In genomic region chr5:140400730-140401361, GRCh38 we compare ENCODE assay signal across 1 cellular context.
TF ChIP-seq lines count a peak whose summit lies in the region.

No MANE protein-coding gene starts in this region.

TF ChIP-seq in HepG2, 621 proteins besides CTCF, POLR2A, EP300 and RAD21 (continued from another document):
- TF ChIP-seq, protein P1, sequence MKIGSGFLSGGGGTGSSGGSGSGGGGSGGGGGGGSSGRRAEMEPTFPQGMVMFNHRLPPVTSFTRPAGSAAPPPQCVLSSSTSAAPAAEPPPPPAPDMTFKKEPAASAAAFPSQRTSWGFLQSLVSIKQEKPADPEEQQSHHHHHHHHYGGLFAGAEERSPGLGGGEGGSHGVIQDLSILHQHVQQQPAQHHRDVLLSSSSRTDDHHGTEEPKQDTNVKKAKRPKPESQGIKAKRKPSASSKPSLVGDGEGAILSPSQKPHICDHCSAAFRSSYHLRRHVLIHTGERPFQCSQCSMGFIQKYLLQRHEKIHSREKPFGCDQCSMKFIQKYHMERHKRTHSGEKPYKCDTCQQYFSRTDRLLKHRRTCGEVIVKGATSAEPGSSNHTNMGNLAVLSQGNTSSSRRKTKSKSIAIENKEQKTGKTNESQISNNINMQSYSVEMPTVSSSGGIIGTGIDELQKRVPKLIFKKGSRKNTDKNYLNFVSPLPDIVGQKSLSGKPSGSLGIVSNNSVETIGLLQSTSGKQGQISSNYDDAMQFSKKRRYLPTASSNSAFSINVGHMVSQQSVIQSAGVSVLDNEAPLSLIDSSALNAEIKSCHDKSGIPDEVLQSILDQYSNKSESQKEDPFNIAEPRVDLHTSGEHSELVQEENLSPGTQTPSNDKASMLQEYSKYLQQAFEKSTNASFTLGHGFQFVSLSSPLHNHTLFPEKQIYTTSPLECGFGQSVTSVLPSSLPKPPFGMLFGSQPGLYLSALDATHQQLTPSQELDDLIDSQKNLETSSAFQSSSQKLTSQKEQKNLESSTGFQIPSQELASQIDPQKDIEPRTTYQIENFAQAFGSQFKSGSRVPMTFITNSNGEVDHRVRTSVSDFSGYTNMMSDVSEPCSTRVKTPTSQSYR (CRISPR knock-in tag; IDR thresholded peaks at IDR 0.05; ENCODE audit: borderline replicate concordance), result peak; percentile 56; the same call in 1 of the 2 replicates
- TF ChIP-seq, protein P2, sequence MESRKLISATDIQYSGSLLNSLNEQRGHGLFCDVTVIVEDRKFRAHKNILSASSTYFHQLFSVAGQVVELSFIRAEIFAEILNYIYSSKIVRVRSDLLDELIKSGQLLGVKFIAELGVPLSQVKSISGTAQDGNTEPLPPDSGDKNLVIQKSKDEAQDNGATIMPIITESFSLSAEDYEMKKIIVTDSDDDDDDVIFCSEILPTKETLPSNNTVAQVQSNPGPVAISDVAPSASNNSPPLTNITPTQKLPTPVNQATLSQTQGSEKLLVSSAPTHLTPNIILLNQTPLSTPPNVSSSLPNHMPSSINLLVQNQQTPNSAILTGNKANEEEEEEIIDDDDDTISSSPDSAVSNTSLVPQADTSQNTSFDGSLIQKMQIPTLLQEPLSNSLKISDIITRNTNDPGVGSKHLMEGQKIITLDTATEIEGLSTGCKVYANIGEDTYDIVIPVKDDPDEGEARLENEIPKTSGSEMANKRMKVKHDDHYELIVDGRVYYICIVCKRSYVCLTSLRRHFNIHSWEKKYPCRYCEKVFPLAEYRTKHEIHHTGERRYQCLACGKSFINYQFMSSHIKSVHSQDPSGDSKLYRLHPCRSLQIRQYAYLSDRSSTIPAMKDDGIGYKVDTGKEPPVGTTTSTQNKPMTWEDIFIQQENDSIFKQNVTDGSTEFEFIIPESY (CRISPR knock-in tag; IDR thresholded peaks at IDR 0.05), result peak; percentile 22; the same call in 1 of the 2 replicates
- no peak for TF ChIP-seq KDM6A (CRISPR knock-in tag; IDR thresholded peaks at IDR 0.05; ENCODE audit: low read depth)
- TF ChIP-seq PAF1 (CRISPR knock-in tag; IDR thresholded peaks at IDR 0.05), result no peak
- TF ChIP-seq EEA1 (CRISPR knock-in tag; IDR thresholded peaks at IDR 0.05; ENCODE audit: borderline replicate concordance), result peak; percentile 76; the same call in 1 of the 2 replicates
